In the genomic region with DNA sequence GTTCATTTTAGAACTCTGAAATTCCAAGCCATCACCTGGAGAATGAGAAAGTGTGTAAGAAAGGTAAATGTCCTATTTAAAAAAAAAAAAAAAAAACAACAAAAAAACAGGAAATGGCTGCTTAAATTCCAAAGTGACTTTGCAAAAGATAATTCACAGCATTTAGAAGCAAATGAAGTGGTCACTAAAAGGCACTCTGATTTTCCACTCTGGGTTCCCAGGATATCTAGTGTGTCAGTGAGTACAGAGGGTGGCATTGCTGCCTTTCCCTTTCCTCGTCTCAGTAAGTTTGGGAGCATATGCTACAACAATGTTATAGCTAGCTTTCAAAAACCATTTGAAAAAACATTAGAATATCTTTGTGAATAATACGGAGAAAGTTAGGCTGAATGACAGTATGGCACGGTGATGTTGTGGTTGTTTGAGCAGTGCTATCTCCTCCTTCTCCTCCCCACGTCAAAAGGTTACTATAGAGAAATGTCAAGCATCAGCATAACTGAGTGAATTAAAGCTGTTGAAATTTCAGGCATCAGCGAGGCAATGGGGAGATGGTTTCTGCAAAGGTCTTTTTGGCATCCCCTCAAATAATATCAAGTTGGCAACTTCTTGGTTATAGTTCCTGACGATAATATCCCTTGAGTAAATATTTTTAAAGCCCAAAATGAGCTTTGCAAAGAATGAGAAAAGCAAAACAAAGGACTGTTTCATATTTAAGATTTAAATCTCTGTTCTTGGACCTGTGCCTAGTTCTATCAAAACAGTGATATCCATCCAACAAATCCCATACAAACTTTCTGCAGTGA, we compare ENCODE assay signal across 17 cellular contexts.
DNase-seq lines count a peak whose midpoint lies in the region; ATAC-seq and TF ChIP-seq lines count a peak whose summit lies in the region.
"Had no signal": no experiment of that assay in that cellular context is flagged by ENCODE, and none has a peak within 500 bp of the region (broad histone marks: within the 10 kb centered on the region; RNA-seq: fewer than 3 reads in every experiment).

No MANE protein-coding gene starts in this region.

- no peak overlapping the region for H4K5ac ChIP-seq in H9 (ENCODE audit: insufficient read length, low read depth, low read length)

- TF ChIP-seq CTCF in H9 (conservative IDR thresholded peaks at IDR 0.05) (no peak), endothelial cell (IDR thresholded peaks at IDR 0.05; ENCODE audit: unreplicated experiment) (no peak), neural progenitor cell (IDR thresholded peaks at IDR 0.05) (no peak), BE2C (IDR thresholded peaks at IDR 0.05; ENCODE audit: low read depth, low read length) (no peak)

- H3T11ph ChIP-seq in H9 (ENCODE audit: low read length): no peak overlapping the region

- no peak overlapping the region for H2AFZ ChIP-seq in H9 (ENCODE audit: low read length)
- peak overlapping the region; percentile 44 for H2AFZ ChIP-seq in neural progenitor cell (replicated peaks)
- H2AFZ ChIP-seq: GM23248 had no signal

- H4K8ac ChIP-seq in H9 (replicated peaks; ENCODE audit: insufficient read length, low read depth, low read length): no peak overlapping the region

- no peak overlapping the region for H3K14ac ChIP-seq in H9 (ENCODE audit: insufficient read depth, low read length)

- H3K4me1 Mint-ChIP-seq in H9 (peaks cover 18 to 22% of the 10 kb centered on the region in 2 experiments), endothelial cell (ENCODE audit: unreplicated experiment) (peaks cover 18% of the 10 kb centered on the region), neural progenitor cell (no peaks in the 10 kb centered on the region)
- H3K4me1 Mint-ChIP-seq in stimulated activated naive B cell treated with anti-CD40 and anti-IgM and Interleukin-4, amounts not matched to agents 10 μg/mL and 1 μg/mL and 100 μg/mL, for 72 hours: no peaks in the 10 kb centered on the region

- H3K27ac Mint-ChIP-seq in H9 (peak overlapping the region in 2 of 3 experiments; percentile 3 to 63; a peak in 3 of 7 replicates), endothelial cell (ENCODE audit: unreplicated experiment) (peak overlapping the region; percentile 2), neural progenitor cell (no peak overlapping the region)
- H3K27ac Mint-ChIP-seq in stimulated activated naive B cell treated with anti-CD40 and anti-IgM and Interleukin-4, amounts not matched to agents 10 μg/mL and 1 μg/mL and 100 μg/mL, for 72 hours: no peak overlapping the region

- H3K4me3 ChIP-seq in adipocyte (ENCODE audit: low read length): peak overlapping the region; percentile 51
- H3K4me3 ChIP-seq in neural progenitor cell: no peak overlapping the region
- H3K4me3 ChIP-seq in BE2C (ENCODE audit: low read depth, low read length): no peak overlapping the region
- H3K4me3 ChIP-seq: GM23248 had no signal

- H3K79me1 ChIP-seq in H9 (ENCODE audit: insufficient read depth, low read depth, low read length, poor library complexity, severe bottlenecking): no peaks in the 10 kb centered on the region

- H3K9me3 ChIP-seq in H9 (ENCODE audit: control insufficient read depth, low read depth, low read length) (no peaks in the 10 kb centered on the region), adipocyte (ENCODE audit: control insufficient read depth, low read length) (no peaks in the 10 kb centered on the region), neural progenitor cell (ENCODE audit: low read depth) (no peaks in the 10 kb centered on the region), BE2C (no peaks in the 10 kb centered on the region; the same call in 1 of the 2 replicates)

- no peaks in the 10 kb centered on the region for H3K23me2 ChIP-seq in H9 (ENCODE audit: insufficient read length, low read depth, low read length, poor library complexity, severe bottlenecking)

- no peak overlapping the region for H3K4ac ChIP-seq in H9 (ENCODE audit: low read depth, low read length)

- H3K27ac ChIP-seq in H9 (ENCODE audit: insufficient read length, low read depth, low read length) (peak overlapping the region; percentile 75), neural progenitor cell (no peak overlapping the region)
- H3K27ac ChIP-seq: GM23248 had no signal

- H3K4me2 ChIP-seq in H9 (ENCODE audit: insufficient read depth, insufficient read length, low read length): peak overlapping the region; percentile 17
- H3K4me2 ChIP-seq in neural progenitor cell: no peak overlapping the region

- H4K20me1 ChIP-seq in H9 (ENCODE audit: control insufficient read depth, insufficient read depth, insufficient read length) (no peaks in the 10 kb centered on the region), neural progenitor cell (ENCODE audit: low read depth) (no peaks in the 10 kb centered on the region)

- ATAC-seq in stimulated activated naive B cell treated with anti-CD40 and anti-IgM and Interleukin-4, amounts not matched to agents 10 μg/mL and 1 μg/mL and 100 μg/mL, for 72 hours (replicated peaks): no peak

- H3K4me1 ChIP-seq in H9 (ENCODE audit: insufficient read depth, low read length): peaks cover 2% of the 10 kb centered on the region; the same call in 1 of the 2 replicates
- peaks cover 33% of the 10 kb centered on the region for H3K4me1 ChIP-seq in adipocyte (ENCODE audit: control insufficient read depth, insufficient read depth, low read length)
- H3K4me1 ChIP-seq in neural progenitor cell: no peaks in the 10 kb centered on the region
- no peaks in the 10 kb centered on the region for H3K4me1 ChIP-seq in BE2C

- H3K36me3 Mint-ChIP-seq in H9 (ENCODE audit: insufficient read depth in 1 of 3, low read depth in 3 of 3) (no peaks in the 10 kb centered on the region; a peak in 1 of 7 replicates), endothelial cell (ENCODE audit: low read depth, unreplicated experiment) (no peaks in the 10 kb centered on the region), neural progenitor cell (no peaks in the 10 kb centered on the region)
- no peaks in the 10 kb centered on the region for H3K36me3 Mint-ChIP-seq in stimulated activated naive B cell treated with anti-CD40 and anti-IgM and Interleukin-4, amounts not matched to agents 10 μg/mL and 1 μg/mL and 100 μg/mL, for 72 hours

- H3K36me3 ChIP-seq in adipocyte (ENCODE audit: control insufficient read depth, insufficient read depth, low read length, severe bottlenecking) (no peaks in the 10 kb centered on the region), neural progenitor cell (no peaks in the 10 kb centered on the region), BE2C (no peaks in the 10 kb centered on the region)

- H3K9me3 Mint-ChIP-seq in H9: no peaks in the 10 kb centered on the region
- no peaks in the 10 kb centered on the region for H3K9me3 Mint-ChIP-seq in endothelial cell (ENCODE audit: unreplicated experiment)
- no peaks in the 10 kb centered on the region for H3K9me3 Mint-ChIP-seq in neural progenitor cell
- peaks cover 0 to 7% of the 10 kb centered on the region in 2 donors for H3K9me3 Mint-ChIP-seq in stimulated activated naive B cell treated with anti-CD40 and anti-IgM and Interleukin-4, amounts not matched to agents 10 μg/mL and 1 μg/mL and 100 μg/mL, for 72 hours

- H4K91ac ChIP-seq in H9 (ENCODE audit: insufficient read length, low read depth, low read length): no peak overlapping the region

- H3K23ac ChIP-seq in H9 (ENCODE audit: insufficient read length, low read depth, low read length): no peak overlapping the region

- H3K18ac ChIP-seq in H9 (ENCODE audit: insufficient read length, low read depth, low read length): no peak overlapping the region

- no peak overlapping the region for H2BK5ac ChIP-seq in H9 (ENCODE audit: insufficient read length, low read length)

- no peak overlapping the region for H2BK12ac ChIP-seq in H9 (ENCODE audit: insufficient read length, low read depth, low read length)

- no peak overlapping the region for H2BK120ac ChIP-seq in H9 (ENCODE audit: low read depth, low read length, poor library complexity, severe bottlenecking)

- no peak overlapping the region for H2BK15ac ChIP-seq in H9 (ENCODE audit: low read depth, low read length)

- H3F3A ChIP-seq in neural progenitor cell (ENCODE audit: low read depth): no peaks in the 10 kb centered on the region

- H3K27me3 Mint-ChIP-seq in H9 (ENCODE audit: low read depth) (no peaks in the 10 kb centered on the region), endothelial cell (ENCODE audit: unreplicated experiment) (peaks cover 1% of the 10 kb centered on the region), neural progenitor cell (ENCODE audit: insufficient read depth, low read depth) (peaks cover 2% of the 10 kb centered on the region)
- peaks cover 0 to 14% of the 10 kb centered on the region in 2 donors for H3K27me3 Mint-ChIP-seq in stimulated activated naive B cell treated with anti-CD40 and anti-IgM and Interleukin-4, amounts not matched to agents 10 μg/mL and 1 μg/mL and 100 μg/mL, for 72 hours

- no peaks in the 10 kb centered on the region for H3K27me3 ChIP-seq in H9 (ENCODE audit: insufficient read depth, low read length)
- H3K27me3 ChIP-seq in adipocyte (replicated peaks; ENCODE audit: control insufficient read depth, insufficient read depth, low read length): no peaks in the 10 kb centered on the region
- H3K27me3 ChIP-seq in neural progenitor cell: no peaks in the 10 kb centered on the region
- peaks cover 9% of the 10 kb centered on the region for H3K27me3 ChIP-seq in BE2C

- DNase-seq in H9 (no peak), adipocyte (ENCODE audit: low read depth) (peak; percentile 86), endothelial cell (ENCODE audit: low spot score) (no peak), neural progenitor cell (ENCODE audit: low spot score) (no peak), DMS153 (lab: John Stamatoyannopoulos, UW) (no peak), HuH-7.5 (ENCODE audit: low spot score) (no peak), BE2C (no peak)
- no peak for DNase-seq in stimulated activated naive B cell treated with anti-CD40 and anti-IgM and Interleukin-4, amounts not matched to agents 10 μg/mL and 1 μg/mL and 100 μg/mL, for 72 hours
- DNase-seq: activated CD4-positive, CD25-positive, alpha-beta regulatory T cell; activated gamma-delta T cell treated with Interleukin-2 at 50 U/mL for 16 hours; GF-D8; glutamatergic neuron; GM23248; kidney glomerular epithelial cell; NCI-H1930; NCI-H526 treated with DMSO at 0.1 percent for 48 hours; stimulated activated naive CD4-positive, alpha-beta T cell treated with Interleukin-2 at 50 U/mL for 16 hours had no signal

- no peak overlapping the region for H2BK20ac ChIP-seq in H9 (ENCODE audit: low read depth, low read length, poor library complexity, severe bottlenecking)

- H3K56ac ChIP-seq in H9 (ENCODE audit: insufficient read length, low read depth, low read length): no peak overlapping the region

- H3K79me2 ChIP-seq in H9 (ENCODE audit: insufficient read depth, low read length) (no peaks in the 10 kb centered on the region), neural progenitor cell (ENCODE audit: low read depth) (no peaks in the 10 kb centered on the region)

- WGBS in H9 (ENCODE audit: extremely low coverage, insufficient read length, low lambda C conversion rate): no CpG with 5 or more reads among the region's 6 CpGs

- H3K9ac ChIP-seq in H9 (ENCODE audit: extremely low read depth, insufficient read length, low read length) (no peak overlapping the region), adipocyte (ENCODE audit: low read length) (peak overlapping the region; percentile 28), neural progenitor cell (no peak overlapping the region)
- H3K9ac ChIP-seq: GM23248 had no signal

- no peak overlapping the region for H2AK5ac ChIP-seq in H9 (ENCODE audit: insufficient read length, low read length)

- no peak overlapping the region; a peak in 1 of 5 replicates for H3K4me3 Mint-ChIP-seq in H9
- no peak overlapping the region for H3K4me3 Mint-ChIP-seq in endothelial cell (ENCODE audit: unreplicated experiment)
- no peak overlapping the region for H3K4me3 Mint-ChIP-seq in neural progenitor cell
- H3K4me3 Mint-ChIP-seq in stimulated activated naive B cell treated with anti-CD40 and anti-IgM and Interleukin-4, amounts not matched to agents 10 μg/mL and 1 μg/mL and 100 μg/mL, for 72 hours: no peak overlapping the region

Comparison
In these comparisons a context has a peak if more than half of its experiments do, and no peak if none do; other contexts are left out.
1. H3K27ac Mint-ChIP-seq: peak in H9 (2 of 3) and endothelial cell (single experiment); none in neural progenitor cell (single experiment) and stimulated activated naive B cell treated with anti-CD40 and anti-IgM and Interleukin-4, amounts not matched to agents 10 μg/mL and 1 μg/mL and 100 μg/mL, for 72 hours (single experiment).